In the genomic region with DNA sequence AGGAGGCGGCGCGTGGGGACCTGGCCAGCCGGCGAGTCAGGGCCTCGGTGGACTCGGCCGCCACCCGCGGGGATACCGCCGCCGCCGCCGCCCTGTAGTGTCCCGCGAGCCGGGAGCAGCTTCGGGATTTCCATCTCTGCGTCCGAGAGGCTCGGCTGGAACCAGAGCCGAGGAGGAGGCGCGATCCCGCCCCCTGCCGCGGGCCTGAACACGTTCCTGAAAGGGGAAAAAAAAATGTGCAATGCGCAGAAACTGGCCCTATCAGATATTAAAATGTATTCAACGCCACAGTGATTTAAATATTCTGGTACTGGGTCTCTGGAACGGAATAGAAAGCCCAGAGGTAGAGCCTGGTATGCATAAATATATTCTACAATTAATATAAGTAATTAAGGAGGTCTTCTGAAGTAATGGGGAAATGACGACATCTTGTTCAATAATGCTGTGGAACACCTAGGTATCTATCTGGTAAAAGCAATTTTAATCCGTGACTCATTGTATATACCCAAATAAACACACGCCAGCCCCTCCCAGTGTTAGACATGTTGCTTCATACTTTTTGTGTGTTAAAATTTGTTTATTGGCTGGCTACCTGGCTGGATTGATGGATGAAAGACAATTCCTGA, we compare ENCODE assay signal across 8 cellular contexts. TPM values are rescaled to one million over a fixed set of nuclear protein-coding genes. Genes with fewer than 3 reads are reported as not detected.
A peak's percentile ranks its signal among the peaks of the same experiment; 100 is the strongest.
DNase-seq lines count a peak whose midpoint lies in the region; ATAC-seq and TF ChIP-seq lines count a peak whose summit lies in the region.
"Not testable (repeated sequence)": the region's sequence is repeated elsewhere in the genome, so short reads cannot be mapped to it uniquely, and the experiment has no call there.

A gene with protein sequence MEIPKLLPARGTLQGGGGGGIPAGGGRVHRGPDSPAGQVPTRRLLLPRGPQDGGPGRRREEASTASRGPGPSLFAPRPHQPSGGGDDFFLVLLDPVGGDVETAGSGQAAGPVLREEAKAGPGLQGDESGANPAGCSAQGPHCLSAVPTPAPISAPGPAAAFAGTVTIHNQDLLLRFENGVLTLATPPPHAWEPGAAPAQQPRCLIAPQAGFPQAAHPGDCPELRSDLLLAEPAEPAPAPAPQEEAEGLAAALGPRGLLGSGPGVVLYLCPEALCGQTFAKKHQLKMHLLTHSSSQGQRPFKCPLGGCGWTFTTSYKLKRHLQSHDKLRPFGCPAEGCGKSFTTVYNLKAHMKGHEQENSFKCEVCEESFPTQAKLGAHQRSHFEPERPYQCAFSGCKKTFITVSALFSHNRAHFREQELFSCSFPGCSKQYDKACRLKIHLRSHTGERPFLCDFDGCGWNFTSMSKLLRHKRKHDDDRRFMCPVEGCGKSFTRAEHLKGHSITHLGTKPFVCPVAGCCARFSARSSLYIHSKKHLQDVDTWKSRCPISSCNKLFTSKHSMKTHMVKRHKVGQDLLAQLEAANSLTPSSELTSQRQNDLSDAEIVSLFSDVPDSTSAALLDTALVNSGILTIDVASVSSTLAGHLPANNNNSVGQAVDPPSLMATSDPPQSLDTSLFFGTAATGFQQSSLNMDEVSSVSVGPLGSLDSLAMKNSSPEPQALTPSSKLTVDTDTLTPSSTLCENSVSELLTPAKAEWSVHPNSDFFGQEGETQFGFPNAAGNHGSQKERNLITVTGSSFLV (minus strand): TSS at position 172 of the 626 bp plus-strand sequence. CDS start 38 bp downstream, at position 134.

- peaks cover 44% of the 10 kb centered on the region for H3K27me3 Mint-ChIP-seq in MCF 10A (ENCODE audit: insufficient read depth, unreplicated experiment)

- H3K36me3 Mint-ChIP-seq in MCF 10A (ENCODE audit: insufficient read depth, unreplicated experiment), result not testable (repeated sequence)

- H3K4me3 ChIP-seq in HCT116 (replicated peaks in 1 of 2; ENCODE audit: low read depth in 1 of 2, low read length in 2 of 2) (peak within 1 kb of the TSS; percentile 42 to 53), osteoblast (ENCODE audit: insufficient read depth, low read length) (peak within 1 kb of the TSS; percentile 64), vagina (peak within 1 kb of the TSS; percentile 38 to 47)

- TF ChIP-seq CTCF in HCT116 (IDR thresholded peaks at IDR 0.05 in 2 of 3, conservative IDR thresholded peaks at IDR 0.05 in 1 of 3; ENCODE audit: borderline replicate concordance in 1 of 3, insufficient read depth in 1 of 3, low read depth in 2 of 3, low read length in 2 of 3); MCF 10A (IDR thresholded peaks at IDR 0.05; ENCODE audit: unreplicated experiment); osteoblast (IDR thresholded peaks at IDR 0.05; ENCODE audit: extremely low read depth, low read depth, low read length); vagina (IDR thresholded peaks at IDR 0.05): not testable (repeated sequence)

- peak within 1 kb of the TSS; percentile 71 for H3K4me3 Mint-ChIP-seq in MCF 10A (ENCODE audit: unreplicated experiment)

- H3K4me2 ChIP-seq in HCT116 (ENCODE audit: low read length) (peak within 1 kb of the TSS; percentile 67), osteoblast (ENCODE audit: insufficient read depth, low read length) (peak within 1 kb of the TSS; percentile 81)

- H3K4me1 ChIP-seq in HCT116 (ENCODE audit: control insufficient read depth in 1 of 2, insufficient read depth in 2 of 2, low read length in 2 of 2); vagina: not testable (repeated sequence)
- peaks cover 12% of the 10 kb centered on the region for H3K4me1 ChIP-seq in osteoblast (ENCODE audit: insufficient read depth, low read length)

- RAD21 ChIA-PET in HCT116 (lab: Charles Lee; ENCODE audit: low non-redundant PET in 1 of 2, low total read pairs in 2 of 2, uncharacterized antibody in 2 of 2, unreplicated experiment in 2 of 2), result not testable (repeated sequence)

- TF ChIP-seq POLR2A in HCT116 (IDR thresholded peaks at IDR 0.05; ENCODE audit: borderline replicate concordance, extremely low read depth, insufficient read depth, insufficient read length); vagina (IDR thresholded peaks at IDR 0.05): not testable (repeated sequence)

- not testable (repeated sequence) for BruUV-seq in HCT116 (replicated peaks; lab: Mats Ljungman, UMichigan)
- TSS peak; percentile 79 for BruUV-seq in MCF 10A (replicated peaks; lab: Mats Ljungman, UMichigan)

- CTCF ChIA-PET in HCT116 (lab: Charles Lee); MCF 10A (lab: Yijun Ruan, JAX): not testable (repeated sequence)

- not testable (repeated sequence) for H3K79me2 ChIP-seq in HCT116 (ENCODE audit: insufficient read depth, low read length); osteoblast (ENCODE audit: insufficient read depth, low read length)

- H4K20me1 ChIP-seq in HCT116 (ENCODE audit: insufficient read depth); osteoblast (ENCODE audit: insufficient read depth, low read length): not testable (repeated sequence)

- H3K27ac ChIP-seq in HCT116 (ENCODE audit: low read depth, low read length) (peak within 1 kb of the TSS; percentile 71), vagina (peak within 1 kb of the TSS; percentile 86)
- not testable (repeated sequence) for H3K27ac ChIP-seq in osteoblast (ENCODE audit: low read depth, low read length)

- not testable (repeated sequence) for TF ChIP-seq RAD21 in HCT116 (IDR thresholded peaks at IDR 0.05; ENCODE audit: low read depth)

- peaks cover 11% of the 10 kb centered on the region for H3K4me1 Mint-ChIP-seq in MCF 10A (ENCODE audit: insufficient read depth, unreplicated experiment)

- peak within 1 kb of the TSS; percentile 83 for H3K27ac Mint-ChIP-seq in MCF 10A (ENCODE audit: low read depth, unreplicated experiment)

- H3K27me3 ChIP-seq in HCT116 (ENCODE audit: insufficient read depth, low read length); osteoblast (ENCODE audit: insufficient read depth, low read length); vagina: not testable (repeated sequence)

- POLR2A ChIA-PET in HCT116 (lab: Charles Lee), result not testable (repeated sequence)
- POLR2A ChIA-PET in MCF 10A (lab: Yijun Ruan, JAX), result interaction anchor here (1.2 kb wide), 1 partner anchor 11 kb away, joined by 3 read pairs; no protein-coding TSS in a partner anchor

- H3K36me3 ChIP-seq in HCT116 (ENCODE audit: control insufficient read depth in 1 of 2, insufficient read depth in 2 of 2, low read length in 2 of 2); osteoblast (ENCODE audit: insufficient read depth, low read length); vagina: not testable (repeated sequence)

- ATAC-seq in GM18517 (IDR thresholded peaks at IDR 0.05; ENCODE audit: unreplicated experiment) (peak; percentile 68), HCT116 (peak; percentile 76), HG03571 (IDR thresholded peaks at IDR 0.05; ENCODE audit: unreplicated experiment) (peak; percentile 47), left cardiac atrium (peak; percentile 77 to 89)

- not testable (repeated sequence) for H3K9me3 Mint-ChIP-seq in MCF 10A (ENCODE audit: unreplicated experiment)

- not testable (repeated sequence) for H3K9me3 ChIP-seq in HCT116 (ENCODE audit: control insufficient read depth in 1 of 2, insufficient read depth in 1 of 2, low read depth in 1 of 2, low read length in 2 of 2); osteoblast (ENCODE audit: low read depth, low read length); vagina

- not testable (repeated sequence) for H3K9me2 ChIP-seq in HCT116 (ENCODE audit: insufficient read depth)

- intact Hi-C loops in HCT116 (cut with micrococcal nuclease); MCF 10A (cut with micrococcal nuclease): not testable (repeated sequence)
- intact Hi-C loops in left cardiac atrium (cut with DNase I), result loop anchor here in 1 of 2 donors (5.0 kb wide), 1 partner anchor 318 kb away; a partner anchor contains a TSS
- intact Hi-C loops in vagina (cut with DNase I), result loop anchor here (10.0 kb wide), 1 partner anchor 316 kb away; a partner anchor contains a TSS

- peak; percentile 1 for DNase-seq in HCT116 (ENCODE audit: low read depth, low spot score)
- peak; percentile 54 for DNase-seq in SW480 (ENCODE audit: low spot score)
- DNase-seq in MCF 10A (ENCODE audit: unreplicated experiment), result peak; percentile 42
- not testable (repeated sequence) for DNase-seq in left cardiac atrium; osteoblast (ENCODE audit: insufficient read length, low spot score, missing footprints); vagina (ENCODE audit: extremely low spot score in 2 of 2)

- not testable (repeated sequence) for H2AFZ ChIP-seq in HCT116 (ENCODE audit: low read depth, low read length, poor library complexity, severe bottlenecking)
- H2AFZ ChIP-seq in osteoblast (ENCODE audit: low read length), result peak within 1 kb of the TSS; percentile 32

- H3K9ac ChIP-seq in HCT116 (ENCODE audit: low read length), result peak within 1 kb of the TSS; percentile 60

RNA-seq across cellular contexts. Expression of the gene that starts here (rescaled TPM):
- total RNA-seq in HCT116 (2021; ENCODE audit: unreplicated experiment) (3.8 TPM), MCF 10A (2022) (4.9 and 6.4 TPM in 2 replicates), left cardiac atrium (1 to 10 TPM; 3.4 to 3.6 TPM), osteoblast (6.2 and 7.6 TPM in 2 replicates), vagina (5.6 TPM)
- 1.6 and 1.7 TPM in 2 replicates for polyA plus RNA-seq in HCT116 (2012)
